8 cellular contexts compared by ENCODE assay signal in the genomic region with DNA sequence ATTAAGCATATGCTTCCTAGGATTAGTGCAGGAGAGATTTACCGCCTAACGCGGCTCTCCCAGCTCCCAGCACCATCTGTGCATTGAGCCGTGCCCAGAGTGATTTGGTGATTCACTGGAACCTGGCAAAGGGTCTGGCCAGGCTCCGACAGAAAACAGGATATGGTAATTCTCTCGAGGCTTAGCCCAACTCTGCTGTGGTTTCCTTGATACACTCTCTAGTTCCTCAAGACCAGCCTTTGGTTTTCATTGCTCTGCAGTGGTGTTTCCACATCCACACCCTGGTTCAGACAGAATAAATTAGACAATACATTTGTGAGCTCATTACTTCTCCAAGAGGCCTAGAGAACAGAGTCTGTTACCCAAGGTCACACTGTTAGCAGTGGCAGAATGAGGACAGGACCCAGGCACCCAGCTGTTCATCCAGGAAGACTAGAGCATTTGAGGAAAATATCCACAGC.
DNase-seq lines count a peak whose midpoint lies in the region; ATAC-seq and TF ChIP-seq lines count a peak whose summit lies in the region.

No MANE protein-coding gene starts in this region.

- TF ChIP-seq CTCF in GM13976 (IDR thresholded peaks at IDR 0.05; ENCODE audit: borderline replicate concordance, control extremely low read depth, extremely low read depth, insufficient read depth, missing control alignments) = no peak

- DNase-seq in AG08395 (ENCODE audit: low spot score) (peak; percentile 88), GM13976 (ENCODE audit: low spot score) (peak; percentile 18), NOMO-1 treated with dmso at 0.1 percent for 144 hours (lab: John Stamatoyannopoulos, UW; ENCODE audit: unreplicated experiment) (peak; percentile 90), astrocyte of the hippocampus (ENCODE audit: low read depth, low spot score) (peak; percentile 92), medulla oblongata (ENCODE audit: extremely low spot score) (peak; percentile 63), T1000 (lab: John Stamatoyannopoulos, UW) (no peak), germinal center (ENCODE audit: low spot score) (no peak)

- in situ Hi-C loops in GM13976 (cut with MboI; ENCODE audit: low sequenced_read_pairs, unreplicated experiment) = no loop called here

- peak; percentile 39 for ATAC-seq in HG03045 (IDR thresholded peaks at IDR 0.05; ENCODE audit: unreplicated experiment)

Comparison
In these comparisons a context has a peak if more than half of its experiments do, and no peak if none do; other contexts are left out.
1. DNase-seq: peak in AG08395 (single experiment), GM13976 (single experiment), NOMO-1 treated with dmso at 0.1 percent for 144 hours (single experiment), astrocyte of the hippocampus (single experiment) and medulla oblongata (single experiment); none in T1000 (single experiment) and germinal center (single experiment).